ENCODE assay signal across 29 cellular contexts in the genomic region with DNA sequence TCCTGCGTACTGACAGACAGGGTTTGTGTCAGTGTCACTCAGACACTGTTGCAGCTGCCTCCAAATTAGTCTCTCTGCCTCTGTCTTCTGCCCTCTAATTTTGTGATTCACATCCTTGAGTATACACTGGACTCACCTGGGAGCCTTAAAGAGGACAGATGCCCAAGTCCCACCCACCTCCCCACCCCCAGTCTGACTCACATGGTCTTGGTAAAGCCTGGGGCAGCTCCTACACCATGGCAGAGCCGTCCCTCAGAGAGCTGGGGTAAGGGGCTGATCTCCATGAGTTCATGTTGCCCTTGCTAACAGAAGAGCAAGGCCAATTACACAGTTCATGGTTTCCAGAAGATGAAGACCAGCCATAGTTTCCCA.
"Had no signal": no experiment of that assay in that cellular context is flagged by ENCODE, and none has a peak within 500 bp of the region (broad histone marks: within the 10 kb centered on the region; RNA-seq: fewer than 3 reads in every experiment).

No MANE protein-coding gene starts in this region.

- H3K36me3 ChIP-seq: cardiac muscle cell, Peyer's patch had no signal

- H3K9me3 ChIP-seq: Peyer's patch had no signal

- H3K27me3 Mint-ChIP-seq: brain had no signal

- DNase-seq: activated B cell treated with CpG ODN at 0.5 μM for 24 hours; activated CD4-positive, alpha-beta T cell treated with anti-CD3 and anti-CD28 coated beads for 4 hours; activated CD4-positive, alpha-beta T cell treated with anti-CD3 and anti-CD28 coated beads, Interleukin-2, amount 50 U/mL, for 1 hour; activated CD4-positive, CD25-positive, alpha-beta regulatory T cell treated with anti-CD3 and anti-CD28 coated beads, Interleukin-2, amount 50 U/mL, for 72 hours; activated CD8-positive, alpha-beta memory T cell treated with anti-CD3 and anti-CD28 coated beads, Interleukin-2, amount 10 ng/mL, durations not matched to agents 7 days and 5 days; activated CD8-positive, alpha-beta memory T cell treated with anti-CD3 and anti-CD28 coated beads, Interleukin-2, amount 50 U/mL, for 48 hours; activated effector memory CD4-positive, alpha-beta T cell treated with Interleukin-2 at 50 U/mL for 16 hours; activated naive CD4-positive, alpha-beta T cell treated with anti-CD3 and anti-CD28 coated beads, Interleukin-2, amount 10 ng/mL, durations not matched to agents 7 days and 5 days; NCI-H1105; NCI-H1417 treated with DMSO at 0.1 percent for 48 hours; NCI-H187 treated with DMSO at 0.1 percent for 48 hours; NCI-H2081; NCI-H446 treated with DMSO at 0.1 percent for 48 hours; NCI-H524 treated with DMSO at 0.1 percent for 48 hours; Peyer's patch; Right ventricle myocardium superior; RPMI8226; SW 1271; T-helper 1 cell; T-helper 2 cell; T-helper 9 cell had no signal

- H3K4me1 Mint-ChIP-seq: activated B cell treated with CpG ODN at 0.5 μM for 24 hours; central memory CD8-positive, alpha-beta T cell had no signal

- H3K4me3 ChIP-seq: cardiac muscle cell, K562, Peyer's patch had no signal

- H3K4me3 Mint-ChIP-seq: activated B cell treated with CpG ODN at 0.5 μM for 24 hours; activated CD4-positive, alpha-beta memory T cell treated with anti-CD3 and anti-CD28 coated beads for 36 hours; activated CD8-positive, alpha-beta memory T cell treated with anti-CD3 and anti-CD28 coated beads, Interleukin-2, amount 10 ng/mL, durations not matched to agents 7 days and 5 days; activated naive CD4-positive, alpha-beta T cell treated with anti-CD3 and anti-CD28 coated beads, Interleukin-2, amount 10 ng/mL, durations not matched to agents 7 days and 5 days; activated naive CD8-positive, alpha-beta T cell; activated naive CD8-positive, alpha-beta T cell treated with anti-CD3 and anti-CD28 coated beads, Interleukin-2, amount 50 U/mL, for 24 hours; brain; central memory CD8-positive, alpha-beta T cell had no signal

- H3K9me3 Mint-ChIP-seq: activated naive CD8-positive, alpha-beta T cell treated with anti-CD3 and anti-CD28 coated beads, Interleukin-2, amount 50 U/mL, for 24 hours had no signal

- H3K27ac Mint-ChIP-seq: activated B cell treated with CpG ODN at 0.5 μM for 24 hours; activated CD4-positive, alpha-beta memory T cell treated with anti-CD3 and anti-CD28 coated beads for 36 hours; activated CD8-positive, alpha-beta memory T cell treated with anti-CD3 and anti-CD28 coated beads, Interleukin-2, amount 10 ng/mL, durations not matched to agents 7 days and 5 days; activated naive CD4-positive, alpha-beta T cell treated with anti-CD3 and anti-CD28 coated beads, Interleukin-2, amount 10 ng/mL, durations not matched to agents 7 days and 5 days; activated naive CD8-positive, alpha-beta T cell; activated naive CD8-positive, alpha-beta T cell treated with anti-CD3 and anti-CD28 coated beads, Interleukin-2, amount 50 U/mL, for 24 hours had no signal

- H3K36me3 Mint-ChIP-seq: activated CD4-positive, alpha-beta memory T cell treated with anti-CD3 and anti-CD28 coated beads for 36 hours; activated CD8-positive, alpha-beta memory T cell treated with anti-CD3 and anti-CD28 coated beads, Interleukin-2, amount 10 ng/mL, durations not matched to agents 7 days and 5 days; activated naive CD4-positive, alpha-beta T cell treated with anti-CD3 and anti-CD28 coated beads, Interleukin-2, amount 10 ng/mL, durations not matched to agents 7 days and 5 days; activated naive CD8-positive, alpha-beta T cell had no signal

- H3K4me1 ChIP-seq: Peyer's patch had no signal

- H3K27ac ChIP-seq: cardiac muscle cell, Peyer's patch, VCaP had no signal

- H3K27me3 ChIP-seq: cardiac muscle cell, Peyer's patch had no signal
